In the genomic region with DNA sequence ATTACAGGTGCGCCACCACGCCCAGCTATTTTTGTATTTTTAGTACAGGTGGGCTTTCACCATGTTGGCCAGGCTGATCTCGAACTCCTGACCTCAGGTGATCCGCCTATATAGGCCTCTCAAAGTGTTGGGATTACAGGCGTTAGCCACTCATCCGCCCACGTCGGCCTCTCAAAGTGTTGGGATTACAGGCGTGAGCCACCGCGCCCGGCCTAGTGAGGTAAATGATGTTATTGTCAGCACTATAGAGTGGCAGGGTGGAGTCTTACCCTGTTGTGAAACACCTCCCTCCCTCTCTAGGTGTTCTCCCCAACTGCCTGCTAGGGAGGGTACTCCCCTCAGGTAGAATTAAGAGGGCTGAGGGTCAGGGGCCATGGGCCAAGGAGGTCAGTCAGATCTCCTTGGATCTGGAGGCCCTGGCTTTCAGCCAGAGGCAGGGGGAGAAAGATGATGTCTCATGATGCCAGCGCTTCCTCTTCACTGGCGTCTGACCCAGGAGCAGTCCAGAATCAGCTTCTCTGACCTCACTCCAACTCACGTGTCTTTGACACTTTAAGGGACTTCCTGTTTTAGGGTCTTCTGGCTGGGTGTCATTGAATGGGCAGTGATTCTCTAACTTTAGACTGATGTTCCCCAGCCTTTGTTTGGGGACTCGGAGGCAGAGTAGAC, we compare ENCODE assay signal across 11 cellular contexts. TPM values are rescaled to one million over a fixed set of nuclear protein-coding genes. Genes with fewer than 3 reads are reported as not detected.
DNase-seq lines count a peak whose midpoint lies in the region; ATAC-seq and TF ChIP-seq lines count a peak whose summit lies in the region.
"Had no signal": no experiment of that assay in that cellular context is flagged by ENCODE, and none has a peak within 500 bp of the region (broad histone marks: within the 10 kb centered on the region; RNA-seq: fewer than 3 reads in every experiment).

No MANE protein-coding gene starts in this region.

- POLR2A ChIA-PET in activated CD4-positive, alpha-beta memory T cell treated with anti-CD3 and anti-CD28 coated beads, Interleukin-2, amount 10 ng/mL, durations not matched to agents 7 days and 5 days (lab: Charles Lee) = interaction anchor here (1.2 to 2.7 kb wide), 8 partner anchors 7 to 75 kb away, joined by 4 to 15 read pairs (median 5); a partner anchor contains a TSS

- H3K36me3 Mint-ChIP-seq in activated naive CD4-positive, alpha-beta T cell treated with anti-CD3 and anti-CD28 coated beads, Interleukin-2, amount 10 ng/mL, durations not matched to agents 7 days and 5 days = peaks cover 12% of the 10 kb centered on the region
- peaks cover 7% of the 10 kb centered on the region for H3K36me3 Mint-ChIP-seq in activated CD4-positive, alpha-beta memory T cell treated with anti-CD3 and anti-CD28 coated beads, Interleukin-2, amount 10 ng/mL, durations not matched to agents 7 days and 5 days (ENCODE audit: low read depth)

- peaks cover 14% of the 10 kb centered on the region for H3K36me3 ChIP-seq in upper lobe of right lung

- intact Hi-C loops in upper lobe of right lung (cut with DNase I) = no loop called here

- TF ChIP-seq CTCF in upper lobe of right lung (IDR thresholded peaks at IDR 0.05) (no peak), GM20000 (IDR thresholded peaks at IDR 0.05; ENCODE audit: extremely low read depth, missing control alignments) (no peak)

- no peak overlapping the region for H3K4me3 ChIP-seq in upper lobe of right lung

- CTCF ChIA-PET in activated naive CD4-positive, alpha-beta T cell treated with anti-CD3 and anti-CD28 coated beads, Interleukin-2, amount 10 ng/mL, durations not matched to agents 7 days and 5 days (lab: Charles Lee) = interaction anchor here (1.0 to 6.3 kb wide), 6 partner anchors 13 to 72 kb away, joined by 3 to 48 read pairs (median 8); no protein-coding TSS in a partner anchor
- CTCF ChIA-PET in activated CD4-positive, alpha-beta memory T cell treated with anti-CD3 and anti-CD28 coated beads, Interleukin-2, amount 10 ng/mL, durations not matched to agents 7 days and 5 days (lab: Charles Lee) = interaction anchor here (3.6 to 9.2 kb wide), 2 partner anchors 19 to 33 kb away, joined by 15 to 112 read pairs; no protein-coding TSS in a partner anchor

- H3K4me1 ChIP-seq in upper lobe of right lung = peaks cover 52% of the 10 kb centered on the region

- no peaks in the 10 kb centered on the region for H3K27me3 Mint-ChIP-seq in activated naive CD4-positive, alpha-beta T cell treated with anti-CD3 and anti-CD28 coated beads, Interleukin-2, amount 10 ng/mL, durations not matched to agents 7 days and 5 days
- no peaks in the 10 kb centered on the region for H3K27me3 Mint-ChIP-seq in activated CD4-positive, alpha-beta memory T cell treated with anti-CD3 and anti-CD28 coated beads, Interleukin-2, amount 10 ng/mL, durations not matched to agents 7 days and 5 days

- H3K4me1 Mint-ChIP-seq in activated naive CD4-positive, alpha-beta T cell treated with anti-CD3 and anti-CD28 coated beads, Interleukin-2, amount 10 ng/mL, durations not matched to agents 7 days and 5 days = peaks cover 46% of the 10 kb centered on the region
- H3K4me1 Mint-ChIP-seq in activated CD4-positive, alpha-beta memory T cell treated with anti-CD3 and anti-CD28 coated beads, Interleukin-2, amount 10 ng/mL, durations not matched to agents 7 days and 5 days = peaks cover 49% of the 10 kb centered on the region

- H3K4me3 Mint-ChIP-seq in activated naive CD4-positive, alpha-beta T cell treated with anti-CD3 and anti-CD28 coated beads, Interleukin-2, amount 10 ng/mL, durations not matched to agents 7 days and 5 days = peak overlapping the region; percentile 97
- peak overlapping the region; percentile 89 for H3K4me3 Mint-ChIP-seq in activated CD4-positive, alpha-beta memory T cell treated with anti-CD3 and anti-CD28 coated beads, Interleukin-2, amount 10 ng/mL, durations not matched to agents 7 days and 5 days

- no peaks in the 10 kb centered on the region for H3K9me3 ChIP-seq in upper lobe of right lung

- no peaks in the 10 kb centered on the region for H3K27me3 ChIP-seq in upper lobe of right lung

- DNase-seq in activated naive CD4-positive, alpha-beta T cell treated with anti-CD3 and anti-CD28 coated beads, Interleukin-2, amount 10 ng/mL, durations not matched to agents 7 days and 5 days = no peak
- no peak for DNase-seq in activated naive CD4-positive, alpha-beta T cell treated with Interleukin-2 at 50 U/mL for 16 hours
- DNase-seq in activated CD4-positive, alpha-beta memory T cell treated with anti-CD3 and anti-CD28 coated beads, Interleukin-2, amount 10 ng/mL, durations not matched to agents 7 days and 5 days = no peak
- DNase-seq in medulla oblongata (ENCODE audit: extremely low spot score) = peak; percentile 88
- peak; percentile 80 for DNase-seq in upper lobe of right lung
- DNase-seq in GM20000 (ENCODE audit: low spot score) = no peak
- no peak for DNase-seq in effector CD8-positive, alpha-beta T cell (lab: John Stamatoyannopoulos, UW)
- DNase-seq: COR-L47, KG1 had no signal

- peak overlapping the region; percentile 97 for H3K27ac ChIP-seq in upper lobe of right lung

- H3K27ac Mint-ChIP-seq in activated naive CD4-positive, alpha-beta T cell treated with anti-CD3 and anti-CD28 coated beads, Interleukin-2, amount 10 ng/mL, durations not matched to agents 7 days and 5 days = peak overlapping the region; percentile 24
- H3K27ac Mint-ChIP-seq in activated CD4-positive, alpha-beta memory T cell treated with anti-CD3 and anti-CD28 coated beads, Interleukin-2, amount 10 ng/mL, durations not matched to agents 7 days and 5 days = peak overlapping the region; percentile 26

- no peaks in the 10 kb centered on the region for H3K9me3 Mint-ChIP-seq in activated naive CD4-positive, alpha-beta T cell treated with anti-CD3 and anti-CD28 coated beads, Interleukin-2, amount 10 ng/mL, durations not matched to agents 7 days and 5 days
- H3K9me3 Mint-ChIP-seq in activated CD4-positive, alpha-beta memory T cell treated with anti-CD3 and anti-CD28 coated beads, Interleukin-2, amount 10 ng/mL, durations not matched to agents 7 days and 5 days = no peaks in the 10 kb centered on the region

- peak; percentile 3 for ATAC-seq in upper lobe of right lung
- ATAC-seq in HG02840 (IDR thresholded peaks at IDR 0.05; ENCODE audit: low FRiP score, unreplicated experiment) = no peak

RNA-seq across cellular contexts. Expression of a gene that starts 2.0 kb away (rescaled TPM):
- total RNA-seq in activated CD4-positive, alpha-beta memory T cell treated with anti-CD3 and anti-CD28 coated beads, Interleukin-2, amount 10 ng/mL, durations not matched to agents 7 days and 5 days = 10 to 100 TPM; 59.5 to 64.4 TPM
- total RNA-seq in upper lobe of right lung = 64.4 TPM

RNA-seq across cellular contexts. Expression of a gene that starts 28.9 kb away (rescaled TPM):
- total RNA-seq in activated CD4-positive, alpha-beta memory T cell treated with anti-CD3 and anti-CD28 coated beads, Interleukin-2, amount 10 ng/mL, durations not matched to agents 7 days and 5 days = 100 to 1,000 TPM; 161 to 162 TPM
- total RNA-seq in upper lobe of right lung = 28.3 TPM

RNA-seq across cellular contexts. Expression of a gene that starts 30.7 kb away (rescaled TPM):
- not detected for total RNA-seq in activated CD4-positive, alpha-beta memory T cell treated with anti-CD3 and anti-CD28 coated beads, Interleukin-2, amount 10 ng/mL, durations not matched to agents 7 days and 5 days
- total RNA-seq in upper lobe of right lung = 2.5 TPM
- total RNA-seq: dermis microvascular lymphatic vessel endothelial cell had no signal

RNA-seq across cellular contexts. Expression of a gene that starts 47.9 kb away (rescaled TPM):
- 10 to 100 TPM; 19.1 to 21.6 TPM for total RNA-seq in activated CD4-positive, alpha-beta memory T cell treated with anti-CD3 and anti-CD28 coated beads, Interleukin-2, amount 10 ng/mL, durations not matched to agents 7 days and 5 days
- total RNA-seq in upper lobe of right lung = 6.1 TPM

RNA-seq across cellular contexts. Expression of a gene that starts 50.3 kb away (rescaled TPM):
- 1 to 10 TPM in 1 of 2 experiments, under 1 TPM in 1; 0.95 to 1.1 TPM for total RNA-seq in activated CD4-positive, alpha-beta memory T cell treated with anti-CD3 and anti-CD28 coated beads, Interleukin-2, amount 10 ng/mL, durations not matched to agents 7 days and 5 days
- total RNA-seq in upper lobe of right lung = 73.9 TPM

Comparison
In these comparisons a context has a peak if more than half of its experiments do, and no peak if none do; other contexts are left out.
1. DNase-seq: peak in medulla oblongata (single experiment) and upper lobe of right lung (single experiment); none in activated naive CD4-positive, alpha-beta T cell treated with anti-CD3 and anti-CD28 coated beads, Interleukin-2, amount 10 ng/mL, durations not matched to agents 7 days and 5 days (single experiment), activated naive CD4-positive, alpha-beta T cell treated with Interleukin-2 at 50 U/mL for 16 hours (single experiment), activated CD4-positive, alpha-beta memory T cell treated with anti-CD3 and anti-CD28 coated beads, Interleukin-2, amount 10 ng/mL, durations not matched to agents 7 days and 5 days (single experiment), GM20000 (single experiment) and effector CD8-positive, alpha-beta T cell (single experiment).